13 cellular contexts compared by ENCODE assay signal in the genomic region with DNA sequence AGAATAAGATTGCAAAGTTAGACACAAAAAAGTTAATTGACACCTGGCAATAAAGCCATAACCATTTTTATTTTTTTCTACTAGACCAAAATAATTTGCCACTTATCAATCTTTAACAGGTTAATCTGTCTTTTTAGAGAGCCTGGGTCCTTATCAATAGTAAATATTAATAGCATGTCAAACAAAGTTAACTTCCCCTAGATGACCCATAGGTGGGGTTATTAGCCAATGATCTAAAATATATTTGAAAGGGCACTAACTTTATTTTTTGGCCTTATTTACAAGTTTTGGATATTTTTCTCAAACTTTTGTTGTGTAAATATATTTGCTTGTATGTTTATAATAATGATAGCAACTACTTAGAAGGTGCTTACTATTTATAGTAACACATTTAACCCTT. TPM values are rescaled to one million over a fixed set of nuclear protein-coding genes. Genes with fewer than 3 reads are reported as not detected.
DNase-seq lines count a peak whose midpoint lies in the region; ATAC-seq and TF ChIP-seq lines count a peak whose summit lies in the region.
"Had no signal": no experiment of that assay in that cellular context is flagged by ENCODE, and none has a peak within 500 bp of the region (broad histone marks: within the 10 kb centered on the region; RNA-seq: fewer than 3 reads in every experiment).

No MANE protein-coding gene starts in this region.

- no peak for DNase-seq in cardiac muscle cell (ENCODE audit: low read depth in 1 of 2, low spot score in 1 of 2)
- no peak for DNase-seq in left ventricle myocardium superior
- DNase-seq in PC-3: peak; percentile 25
- DNase-seq in fibroblast of the aortic adventitia (ENCODE audit: low read depth): peak; percentile 64
- no peak for DNase-seq in upper lobe of right lung
- DNase-seq in ovary: no peak
- DNase-seq in effector memory CD4-positive, alpha-beta T cell: no peak
- DNase-seq: amygdala; COR-L47; NCI-H2029 treated with DMSO at 0.1 percent for 48 hours; stimulated activated naive CD8-positive, alpha-beta T cell treated with anti-CD3 and anti-CD28 coated beads, Interleukin-15, Interleukin-2, amounts not matched to agents 100 U/mL and 50 U/mL, for 24 hours had no signal

- H3K79me2 ChIP-seq in PC-3 (ENCODE audit: low read length): no peaks in the 10 kb centered on the region

- H3K27me3 ChIP-seq in cardiac muscle cell: no peaks in the 10 kb centered on the region
- H3K27me3 ChIP-seq in PC-3 (ENCODE audit: low read length): no peaks in the 10 kb centered on the region
- peaks cover 4% of the 10 kb centered on the region for H3K27me3 ChIP-seq in upper lobe of right lung
- H3K27me3 ChIP-seq in ovary: no peaks in the 10 kb centered on the region
- no peaks in the 10 kb centered on the region for H3K27me3 ChIP-seq in effector memory CD4-positive, alpha-beta T cell (replicated peaks; ENCODE audit: control insufficient read depth, insufficient read depth, low read length, poor library complexity, severe bottlenecking)
- H3K27me3 ChIP-seq: right atrium auricular region had no signal

- no peaks in the 10 kb centered on the region for H3K36me3 ChIP-seq in cardiac muscle cell
- no peaks in the 10 kb centered on the region for H3K36me3 ChIP-seq in PC-3 (ENCODE audit: low read depth, low read length)
- H3K36me3 ChIP-seq in upper lobe of right lung: no peaks in the 10 kb centered on the region
- no peaks in the 10 kb centered on the region for H3K36me3 ChIP-seq in ovary
- no peaks in the 10 kb centered on the region for H3K36me3 ChIP-seq in effector memory CD4-positive, alpha-beta T cell (ENCODE audit: control insufficient read depth, insufficient read depth, low read length)
- H3K36me3 ChIP-seq: right atrium auricular region had no signal

- ATAC-seq in left ventricle myocardium superior: no peak
- no peak for ATAC-seq in PC-3
- no peak for ATAC-seq in upper lobe of right lung
- no peak for ATAC-seq in HG03135 (IDR thresholded peaks at IDR 0.05; ENCODE audit: unreplicated experiment)
- ATAC-seq: stimulated activated naive CD8-positive, alpha-beta T cell treated with anti-CD3 and anti-CD28 coated beads, Interleukin-15, Interleukin-2, amounts not matched to agents 100 U/mL and 50 U/mL, for 24 hours had no signal

- intact Hi-C loops in left ventricle myocardium superior (cut with micrococcal nuclease) (loop anchor here (2.0 kb wide), 1 partner anchor 89 kb away; no protein-coding TSS in a partner anchor), PC-3 (cut with micrococcal nuclease) (loop anchor here (2.0 kb wide), 1 partner anchor 131 kb away; no protein-coding TSS in a partner anchor), upper lobe of right lung (cut with DNase I) (no loop called here), ovary (cut with DNase I) (no loop called here)

- H3K4me3 ChIP-seq in cardiac muscle cell (no peak overlapping the region), PC-3 (ENCODE audit: low read length) (no peak overlapping the region), fibroblast of the aortic adventitia (ENCODE audit: low read depth, low read length) (no peak overlapping the region), upper lobe of right lung (no peak overlapping the region), ovary (no peak overlapping the region)
- no peak overlapping the region for H3K4me3 ChIP-seq in effector memory CD4-positive, alpha-beta T cell (ENCODE audit: insufficient read depth, low read depth, low read length, poor library complexity, severe bottlenecking)
- H3K4me3 ChIP-seq: right atrium auricular region had no signal

- no peaks in the 10 kb centered on the region for H4K20me1 ChIP-seq in PC-3 (ENCODE audit: low read length)

- BruUV-seq in PC-3 (replicated peaks; lab: Mats Ljungman, UMichigan): no TSS peak

- no peak overlapping the region for H2AFZ ChIP-seq in PC-3 (ENCODE audit: low read length)

- H3K9ac ChIP-seq in PC-3 (ENCODE audit: low read length): no peak overlapping the region

- no peaks in the 10 kb centered on the region for H3K9me2 ChIP-seq in PC-3 (replicated peaks; ENCODE audit: low read length)

- H3K27ac ChIP-seq in cardiac muscle cell (no peak overlapping the region), PC-3 (ENCODE audit: low read length) (no peak overlapping the region), upper lobe of right lung (no peak overlapping the region), ovary (no peak overlapping the region)
- no peak overlapping the region for H3K27ac ChIP-seq in effector memory CD4-positive, alpha-beta T cell (ENCODE audit: insufficient read depth, low read length, poor library complexity, severe bottlenecking)
- H3K27ac ChIP-seq: right atrium auricular region had no signal

- TF ChIP-seq POLR2A in ovary (IDR thresholded peaks at IDR 0.05): no peak

- POLR2A ChIA-PET in PC-3 (lab: Charles Lee; ENCODE audit: unreplicated experiment): no interaction called here

- H3K9me3 ChIP-seq in cardiac muscle cell (ENCODE audit: low read depth) (no peaks in the 10 kb centered on the region), PC-3 (ENCODE audit: low read length) (no peaks in the 10 kb centered on the region), upper lobe of right lung (no peaks in the 10 kb centered on the region), ovary (no peaks in the 10 kb centered on the region)
- no peaks in the 10 kb centered on the region for H3K9me3 ChIP-seq in effector memory CD4-positive, alpha-beta T cell (ENCODE audit: control insufficient read depth, low read length)
- H3K9me3 ChIP-seq: right atrium auricular region had no signal

- no peaks in the 10 kb centered on the region for H3K4me1 ChIP-seq in cardiac muscle cell (ENCODE audit: low read depth)
- no peaks in the 10 kb centered on the region for H3K4me1 ChIP-seq in PC-3 (ENCODE audit: insufficient read depth, low read length)
- peaks cover 18% of the 10 kb centered on the region for H3K4me1 ChIP-seq in upper lobe of right lung
- H3K4me1 ChIP-seq in ovary (ENCODE audit: insufficient read depth): no peaks in the 10 kb centered on the region
- H3K4me1 ChIP-seq in effector memory CD4-positive, alpha-beta T cell (ENCODE audit: control insufficient read depth, insufficient read depth, low read length, poor library complexity, severe bottlenecking): no peaks in the 10 kb centered on the region

- no peak for TF ChIP-seq EP300 in ovary (IDR thresholded peaks at IDR 0.05)

- TF ChIP-seq CTCF in cardiac muscle cell (IDR thresholded peaks at IDR 0.05; ENCODE audit: low read depth, low read length) (peak; percentile 39), PC-3 (conservative IDR thresholded peaks at IDR 0.05; ENCODE audit: low read depth, low read length) (peak; percentile 65), fibroblast of the aortic adventitia (IDR thresholded peaks at IDR 0.05; ENCODE audit: insufficient read depth, low read length) (peak; percentile 53), upper lobe of right lung (IDR thresholded peaks at IDR 0.05) (peak; percentile 45), ovary (IDR thresholded peaks at IDR 0.05) (no peak)

- CTCF ChIA-PET in PC-3 (lab: Charles Lee): interaction anchor here (0.6 to 0.7 kb wide), 2 partner anchors 101 to 130 kb away, joined by 4 to 6 read pairs; no protein-coding TSS in a partner anchor

- H3F3A ChIP-seq in PC-3 (ENCODE audit: low read length, unreplicated experiment): no peaks in the 10 kb centered on the region

- no peak overlapping the region for H3K4me2 ChIP-seq in PC-3 (ENCODE audit: low read length)

RNA-seq across cellular contexts. Expression of a gene that starts 3.9 kb away (rescaled TPM):
- total RNA-seq in cardiac muscle cell (0.30 TPM in 1 of 2 replicates, not detected in the other), left ventricle myocardium superior (not detected), PC-3 (2014; rRNA removed) (not detected in 2 replicates), fibroblast of the aortic adventitia (ENCODE audit: low replicate concordance) (0.09 TPM in 1 of 2 replicates, not detected in the other), upper lobe of right lung (not detected), ovary (not detected)
- polyA plus RNA-seq in cardiac muscle cell (1.2 TPM in 1 of 2 replicates, not detected in the other), ovary (not detected)
- total RNA-seq: right atrium auricular region had no signal

RNA-seq across cellular contexts. Expression of a gene that starts 15.5 kb away (rescaled TPM):
- 0.81 and 5.5 TPM in 2 replicates for total RNA-seq in cardiac muscle cell
- polyA plus RNA-seq in cardiac muscle cell: 2.5 TPM in 1 of 2 replicates, not detected in the other
- total RNA-seq in left ventricle myocardium superior: 31.7 TPM
- total RNA-seq in PC-3 (2014; rRNA removed): 0.40 TPM in 1 of 2 replicates, not detected in the other
- total RNA-seq in fibroblast of the aortic adventitia (ENCODE audit: low replicate concordance): 50.3 and 56.5 TPM in 2 replicates
- 223 TPM for total RNA-seq in upper lobe of right lung
- total RNA-seq in ovary: 10 to 100 TPM in 5 of 7 donors, 1 to 10 TPM in 2; 5.7 to 17.6 (median 15.6) TPM
- polyA plus RNA-seq in ovary: 10 to 100 TPM in 1 of 2 donors, 1 to 10 TPM in 1; 8.0 to 11.1 TPM

RNA-seq across cellular contexts. Expression of a gene that starts 43.3 kb away (rescaled TPM):
- total RNA-seq in cardiac muscle cell: 10.5 and 14.1 TPM in 2 replicates
- 3.0 and 5.0 TPM in 2 replicates for polyA plus RNA-seq in cardiac muscle cell
- total RNA-seq in left ventricle myocardium superior: 0.35 TPM
- not detected in 2 replicates for total RNA-seq in PC-3 (2014; rRNA removed)
- total RNA-seq in fibroblast of the aortic adventitia (ENCODE audit: low replicate concordance): 0.18 TPM in 1 of 2 replicates, not detected in the other
- 1.5 TPM for total RNA-seq in upper lobe of right lung
- under 1 TPM; 0.11 to 0.50 (median 0.33) TPM for total RNA-seq in ovary
- polyA plus RNA-seq in ovary: under 1 TPM; 0.18 to 0.22 TPM

RNA-seq across cellular contexts. Expression of a gene that starts 59.7 kb away (rescaled TPM):
- 38.1 and 46.4 TPM in 2 replicates for total RNA-seq in cardiac muscle cell
- polyA plus RNA-seq in cardiac muscle cell: 11.9 and 12.5 TPM in 2 replicates
- total RNA-seq in left ventricle myocardium superior: 11.2 TPM
- 9.8 and 11.5 TPM in 2 replicates for total RNA-seq in PC-3 (2014; rRNA removed)
- 12.6 and 17.1 TPM in 2 replicates for total RNA-seq in fibroblast of the aortic adventitia (ENCODE audit: low replicate concordance)
- total RNA-seq in upper lobe of right lung: 33.5 TPM
- total RNA-seq in ovary: 10 to 100 TPM in 6 of 7 donors, 1 to 10 TPM in 1; 6.9 to 27.3 (median 19.1) TPM
- 10 to 100 TPM in 1 of 2 donors, 1 to 10 TPM in 1; 9.7 to 23.0 TPM for polyA plus RNA-seq in ovary

Comparison
In these comparisons a context has a peak if more than half of its experiments do, and no peak if none do; other contexts are left out.
1. DNase-seq: peak in PC-3 (single experiment) and fibroblast of the aortic adventitia (single experiment); none in cardiac muscle cell (0 of 2), left ventricle myocardium superior (single experiment), upper lobe of right lung (single experiment), ovary (0 of 5) and effector memory CD4-positive, alpha-beta T cell (0 of 3).
2. CTCF ChIP-seq: peak in cardiac muscle cell (single experiment), PC-3 (single experiment), fibroblast of the aortic adventitia (single experiment) and upper lobe of right lung (single experiment); none in ovary (0 of 3).
3. intact Hi-C loops: an anchor here in left ventricle myocardium superior (2.0 kb wide) and PC-3 (2.0 kb wide); none called in upper lobe of right lung and ovary.